11 cellular contexts compared by ENCODE assay signal in the genomic region with DNA sequence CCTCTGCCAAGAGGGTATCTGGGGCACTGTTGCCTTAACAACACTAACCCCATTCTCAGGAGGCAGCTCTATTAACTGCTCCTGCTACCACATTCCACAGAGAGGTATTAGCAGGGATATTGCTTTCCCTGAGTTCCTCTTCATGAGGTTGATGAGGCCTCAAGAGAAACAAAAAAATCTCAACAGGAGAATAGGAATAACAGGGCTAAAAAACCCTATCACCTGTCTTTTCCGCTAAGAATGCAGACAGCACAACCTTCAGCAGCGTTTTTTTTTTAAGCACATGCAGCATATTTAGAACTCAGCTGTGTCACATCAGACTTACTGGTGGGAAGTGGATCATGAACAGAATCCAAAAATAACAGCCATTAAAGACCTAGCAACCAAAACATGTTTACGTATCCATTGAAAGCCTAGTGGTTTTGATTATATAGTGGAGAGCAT. TPM values are rescaled to one million over a fixed set of nuclear protein-coding genes. Genes with fewer than 3 reads are reported as not detected.
A peak's percentile ranks its signal among the peaks of the same experiment; 100 is the strongest.
DNase-seq lines count a peak whose midpoint lies in the region; ATAC-seq and TF ChIP-seq lines count a peak whose summit lies in the region.
"Had no signal": no experiment of that assay in that cellular context is flagged by ENCODE, and none has a peak within 500 bp of the region (broad histone marks: within the 10 kb centered on the region; RNA-seq: fewer than 3 reads in every experiment).

No MANE protein-coding gene starts in this region.

- peak; percentile 76 to 94 (median 89) for ATAC-seq in heart right ventricle

- H3K36me3 ChIP-seq in HEK293 (ENCODE audit: control insufficient read depth in 2 of 2, insufficient read depth in 1 of 2, low read length in 2 of 2): no peaks in the 10 kb centered on the region
- H3K36me3 ChIP-seq in heart right ventricle: peaks cover 0 to 39% (median 0%) of the 10 kb centered on the region in 9 donors

- no peaks in the 10 kb centered on the region for H3K27me3 ChIP-seq in heart right ventricle

- WGBS in heart right ventricle, 2 donors: 5 to 13% methylated on average over 3 of the region's 3 CpGs

- intact Hi-C loops in heart right ventricle (cut with DNase I): loop anchor here in 5 of 10 donors (5.0 to 10.0 kb wide), 2 partner anchors 52 to 80 kb away; partner anchors contain the start of gene ATP5MC2 (in 3 of the 5)

- H3K27ac ChIP-seq in HEK293 (ENCODE audit: extremely low read depth, low read depth, low read length) (no peak overlapping the region), heart right ventricle (peak overlapping the region; percentile 19 to 81 (median 72))

- no peak overlapping the region for H3K4me3 ChIP-seq in HEK293 (ENCODE audit: low read depth, low read length)
- no peak overlapping the region for H3K4me3 ChIP-seq in astrocyte of the spinal cord (ENCODE audit: low read depth, low read length)
- peak overlapping the region in 1 of 10 donors; percentile 5 for H3K4me3 ChIP-seq in heart right ventricle
- H3K4me3 ChIP-seq in skeletal muscle cell (ENCODE audit: low read depth, low read length): no peak overlapping the region

- TF ChIP-seq CTCF in HEK293 (tag by site-specific recombination; IDR thresholded peaks at IDR 0.05) (no peak), astrocyte of the spinal cord (IDR thresholded peaks at IDR 0.05; ENCODE audit: low read depth, low read length) (no peak), heart right ventricle (IDR thresholded peaks at IDR 0.05) (no peak)

- H3K4me1 ChIP-seq in HEK293 (ENCODE audit: control insufficient read depth, insufficient read depth, low read length): peaks cover 33% of the 10 kb centered on the region
- peaks cover 14 to 90% (median 71%) of the 10 kb centered on the region in 9 donors for H3K4me1 ChIP-seq in heart right ventricle

- H3K9me3 ChIP-seq in HEK293 (ENCODE audit: control insufficient read depth, insufficient read depth, low read depth, low read length) (no peaks in the 10 kb centered on the region), heart right ventricle (no peaks in the 10 kb centered on the region)

- in situ Hi-C loops in astrocyte of the spinal cord (cut with HindIII; ENCODE audit: low sequenced_read_pairs): no loop called here

- CTCF ChIA-PET in HEK293 (lab: Yijun Ruan, JAX): interaction anchor here (0.6 kb wide), 1 partner anchor 22 kb away, joined by 3 read pairs; no protein-coding TSS in a partner anchor

- POLR2A ChIA-PET in HEK293 (lab: Yijun Ruan, JAX): no interaction called here

- DNase-seq in astrocyte of the spinal cord (ENCODE audit: low read depth, low spot score) (peak; percentile 88), heart right ventricle (no peak), skeletal muscle cell (ENCODE audit: low read depth) (peak; percentile 47), Kasumi-1 (lab: John Stamatoyannopoulos, UW) (no peak), ureter (ENCODE audit: low spot score) (no peak), occipital lobe (lab: John Stamatoyannopoulos, UW) (no peak), DMS53 treated with DMSO at 0.1 percent for 48 hours (lab: John Stamatoyannopoulos, UW; ENCODE audit: unreplicated experiment) (no peak)
- DNase-seq: activated T-cell treated with anti-CD3 and anti-CD28 coated beads, Interleukin-2, amount 50 U/mL, for 1 hour; erythroblast; NCI-H524 treated with DMSO at 0.1 percent for 48 hours had no signal

TF ChIP-seq in HEK293, 187 proteins besides CTCF, POLR2A, EP300 and RAD21 (continues in another document):
- TF ChIP-seq, protein P1, sequence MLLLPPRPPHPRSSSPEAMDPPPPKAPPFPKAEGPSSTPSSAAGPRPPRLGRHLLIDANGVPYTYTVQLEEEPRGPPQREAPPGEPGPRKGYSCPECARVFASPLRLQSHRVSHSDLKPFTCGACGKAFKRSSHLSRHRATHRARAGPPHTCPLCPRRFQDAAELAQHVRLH (tag by site-specific recombination; IDR thresholded peaks at IDR 0.05): 0 out of 2 replicates have a peak, but pooled peaks have one; percentile 24
- TF ChIP-seq ZNF629 (tag by site-specific recombination; IDR thresholded peaks at IDR 0.05) (0 out of 2 replicates have a peak, but pooled peaks have one; percentile 53), PRDM6 (tag by site-specific recombination; IDR thresholded peaks at IDR 0.05) (peak; percentile 59), ZNF174 (tag by site-specific recombination; IDR thresholded peaks at IDR 0.05) (no peak), ZNF843 (tag by site-specific recombination; IDR thresholded peaks at IDR 0.05) (peak; percentile 70; the same call in 1 of the 2 replicates), REST (tag by site-specific recombination; IDR thresholded peaks at IDR 0.05) (no peak), ZBTB17 (tag by site-specific recombination; IDR thresholded peaks at IDR 0.05) (peak; percentile 71), ZNF596 (tag by site-specific recombination; IDR thresholded peaks at IDR 0.05) (no peak), ZNF600 (tag by site-specific recombination; IDR thresholded peaks at IDR 0.05) (0 out of 2 replicates have a peak, but pooled peaks have one; percentile 23)
- TF ChIP-seq, protein P2, sequence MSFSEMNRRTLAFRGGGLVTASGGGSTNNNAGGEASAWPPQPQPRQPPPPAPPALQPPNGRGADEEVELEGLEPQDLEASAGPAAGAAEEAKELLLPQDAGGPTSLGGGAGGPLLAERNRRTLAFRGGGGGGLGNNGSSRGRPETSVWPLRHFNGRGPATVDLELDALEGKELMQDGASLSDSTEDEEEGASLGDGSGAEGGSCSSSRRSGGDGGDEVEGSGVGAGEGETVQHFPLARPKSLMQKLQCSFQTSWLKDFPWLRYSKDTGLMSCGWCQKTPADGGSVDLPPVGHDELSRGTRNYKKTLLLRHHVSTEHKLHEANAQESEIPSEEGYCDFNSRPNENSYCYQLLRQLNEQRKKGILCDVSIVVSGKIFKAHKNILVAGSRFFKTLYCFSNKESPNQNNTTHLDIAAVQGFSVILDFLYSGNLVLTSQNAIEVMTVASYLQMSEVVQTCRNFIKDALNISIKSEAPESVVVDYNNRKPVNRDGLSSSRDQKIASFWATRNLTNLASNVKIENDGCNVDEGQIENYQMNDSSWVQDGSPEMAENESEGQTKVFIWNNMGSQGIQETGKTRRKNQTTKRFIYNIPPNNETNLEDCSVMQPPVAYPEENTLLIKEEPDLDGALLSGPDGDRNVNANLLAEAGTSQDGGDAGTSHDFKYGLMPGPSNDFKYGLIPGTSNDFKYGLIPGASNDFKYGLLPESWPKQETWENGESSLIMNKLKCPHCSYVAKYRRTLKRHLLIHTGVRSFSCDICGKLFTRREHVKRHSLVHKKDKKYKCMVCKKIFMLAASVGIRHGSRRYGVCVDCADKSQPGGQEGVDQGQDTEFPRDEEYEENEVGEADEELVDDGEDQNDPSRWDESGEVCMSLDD (tag by site-specific recombination; IDR thresholded peaks at IDR 0.05): no peak
- TF ChIP-seq, protein P3, sequence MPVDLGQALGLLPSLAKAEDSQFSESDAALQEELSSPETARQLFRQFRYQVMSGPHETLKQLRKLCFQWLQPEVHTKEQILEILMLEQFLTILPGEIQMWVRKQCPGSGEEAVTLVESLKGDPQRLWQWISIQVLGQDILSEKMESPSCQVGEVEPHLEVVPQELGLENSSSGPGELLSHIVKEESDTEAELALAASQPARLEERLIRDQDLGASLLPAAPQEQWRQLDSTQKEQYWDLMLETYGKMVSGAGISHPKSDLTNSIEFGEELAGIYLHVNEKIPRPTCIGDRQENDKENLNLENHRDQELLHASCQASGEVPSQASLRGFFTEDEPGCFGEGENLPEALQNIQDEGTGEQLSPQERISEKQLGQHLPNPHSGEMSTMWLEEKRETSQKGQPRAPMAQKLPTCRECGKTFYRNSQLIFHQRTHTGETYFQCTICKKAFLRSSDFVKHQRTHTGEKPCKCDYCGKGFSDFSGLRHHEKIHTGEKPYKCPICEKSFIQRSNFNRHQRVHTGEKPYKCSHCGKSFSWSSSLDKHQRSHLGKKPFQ (tag by site-specific recombination; IDR thresholded peaks at IDR 0.05): peak; percentile 98

RNA-seq across cellular contexts. Expression of gene ATF7, which starts 29.2 kb away (rescaled TPM):
- total RNA-seq in heart right ventricle (10 to 100 TPM; 28.2 to 47.8 (median 34.4) TPM), ureter (58.3 TPM), occipital lobe (8.0 TPM)
- 10 to 100 TPM; 12.6 to 23.0 TPM for polyA plus RNA-seq in heart right ventricle

Comparison
In these comparisons a context has a peak if more than half of its experiments do, and no peak if none do; other contexts are left out.
1. DNase-seq: peak in astrocyte of the spinal cord (single experiment) and skeletal muscle cell (single experiment); none in heart right ventricle (0 of 2), Kasumi-1 (0 of 2), ureter (single experiment), occipital lobe (single experiment) and DMS53 treated with DMSO at 0.1 percent for 48 hours (single experiment).